1 cellular context compared by ENCODE assay signal in the genomic region with DNA sequence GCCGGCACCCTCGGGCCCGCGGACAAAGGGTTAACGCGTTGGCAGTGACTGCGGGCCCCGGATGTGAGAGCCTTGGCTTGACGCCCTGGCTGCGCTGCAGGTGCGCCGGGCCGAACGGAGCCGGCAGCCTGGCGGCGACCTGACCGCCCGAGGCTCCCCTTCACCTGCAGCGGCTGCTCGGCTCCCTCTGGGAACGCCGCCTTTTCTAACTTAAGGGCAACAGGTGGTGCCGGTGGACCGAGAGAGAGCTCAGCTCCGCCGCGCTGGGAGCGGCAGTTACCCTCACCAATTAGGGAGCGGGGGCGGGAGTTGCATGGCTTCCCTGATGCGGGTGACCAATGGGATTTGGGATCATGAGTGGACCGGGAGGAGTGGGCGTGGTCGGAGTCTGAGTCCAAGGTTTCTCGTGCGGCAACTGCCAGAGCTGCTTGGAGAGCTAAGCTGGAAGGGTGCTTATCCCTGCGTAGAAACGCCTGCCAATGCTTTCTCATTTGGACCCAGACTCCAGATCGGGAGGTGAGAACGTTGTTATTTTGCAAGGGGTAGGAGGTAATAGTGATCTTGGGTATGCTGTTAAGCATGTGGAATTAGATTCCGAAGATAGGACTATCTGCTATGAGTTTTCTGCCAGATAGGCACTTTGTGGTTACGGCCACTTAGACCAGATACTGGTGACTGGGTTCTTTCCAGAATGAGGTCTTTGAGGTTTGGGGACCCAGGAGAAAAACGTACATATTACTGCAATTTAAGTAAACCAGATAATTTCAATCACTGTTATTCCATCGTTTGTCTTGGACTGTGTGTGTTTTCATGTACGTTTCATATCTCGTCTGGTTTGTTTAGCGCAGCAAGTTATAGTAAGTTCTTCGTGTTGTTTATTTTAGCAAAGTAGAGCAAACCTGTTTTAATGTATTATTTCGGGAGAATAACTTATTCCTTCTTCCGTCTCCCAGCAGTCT.
A peak's percentile ranks its signal among the peaks of the same experiment; 100 is the strongest.
TF ChIP-seq lines count a peak whose summit lies in the region.

TSS of gene ARL4A (plus strand) at position 421 of the 959 bp plus-strand sequence. CDS start 622 bp downstream, outside the sequence.

TF ChIP-seq in HepG2, 621 proteins besides CTCF, POLR2A, EP300 and RAD21 (continued from another document and continues in another):
- TF ChIP-seq, protein P1, sequence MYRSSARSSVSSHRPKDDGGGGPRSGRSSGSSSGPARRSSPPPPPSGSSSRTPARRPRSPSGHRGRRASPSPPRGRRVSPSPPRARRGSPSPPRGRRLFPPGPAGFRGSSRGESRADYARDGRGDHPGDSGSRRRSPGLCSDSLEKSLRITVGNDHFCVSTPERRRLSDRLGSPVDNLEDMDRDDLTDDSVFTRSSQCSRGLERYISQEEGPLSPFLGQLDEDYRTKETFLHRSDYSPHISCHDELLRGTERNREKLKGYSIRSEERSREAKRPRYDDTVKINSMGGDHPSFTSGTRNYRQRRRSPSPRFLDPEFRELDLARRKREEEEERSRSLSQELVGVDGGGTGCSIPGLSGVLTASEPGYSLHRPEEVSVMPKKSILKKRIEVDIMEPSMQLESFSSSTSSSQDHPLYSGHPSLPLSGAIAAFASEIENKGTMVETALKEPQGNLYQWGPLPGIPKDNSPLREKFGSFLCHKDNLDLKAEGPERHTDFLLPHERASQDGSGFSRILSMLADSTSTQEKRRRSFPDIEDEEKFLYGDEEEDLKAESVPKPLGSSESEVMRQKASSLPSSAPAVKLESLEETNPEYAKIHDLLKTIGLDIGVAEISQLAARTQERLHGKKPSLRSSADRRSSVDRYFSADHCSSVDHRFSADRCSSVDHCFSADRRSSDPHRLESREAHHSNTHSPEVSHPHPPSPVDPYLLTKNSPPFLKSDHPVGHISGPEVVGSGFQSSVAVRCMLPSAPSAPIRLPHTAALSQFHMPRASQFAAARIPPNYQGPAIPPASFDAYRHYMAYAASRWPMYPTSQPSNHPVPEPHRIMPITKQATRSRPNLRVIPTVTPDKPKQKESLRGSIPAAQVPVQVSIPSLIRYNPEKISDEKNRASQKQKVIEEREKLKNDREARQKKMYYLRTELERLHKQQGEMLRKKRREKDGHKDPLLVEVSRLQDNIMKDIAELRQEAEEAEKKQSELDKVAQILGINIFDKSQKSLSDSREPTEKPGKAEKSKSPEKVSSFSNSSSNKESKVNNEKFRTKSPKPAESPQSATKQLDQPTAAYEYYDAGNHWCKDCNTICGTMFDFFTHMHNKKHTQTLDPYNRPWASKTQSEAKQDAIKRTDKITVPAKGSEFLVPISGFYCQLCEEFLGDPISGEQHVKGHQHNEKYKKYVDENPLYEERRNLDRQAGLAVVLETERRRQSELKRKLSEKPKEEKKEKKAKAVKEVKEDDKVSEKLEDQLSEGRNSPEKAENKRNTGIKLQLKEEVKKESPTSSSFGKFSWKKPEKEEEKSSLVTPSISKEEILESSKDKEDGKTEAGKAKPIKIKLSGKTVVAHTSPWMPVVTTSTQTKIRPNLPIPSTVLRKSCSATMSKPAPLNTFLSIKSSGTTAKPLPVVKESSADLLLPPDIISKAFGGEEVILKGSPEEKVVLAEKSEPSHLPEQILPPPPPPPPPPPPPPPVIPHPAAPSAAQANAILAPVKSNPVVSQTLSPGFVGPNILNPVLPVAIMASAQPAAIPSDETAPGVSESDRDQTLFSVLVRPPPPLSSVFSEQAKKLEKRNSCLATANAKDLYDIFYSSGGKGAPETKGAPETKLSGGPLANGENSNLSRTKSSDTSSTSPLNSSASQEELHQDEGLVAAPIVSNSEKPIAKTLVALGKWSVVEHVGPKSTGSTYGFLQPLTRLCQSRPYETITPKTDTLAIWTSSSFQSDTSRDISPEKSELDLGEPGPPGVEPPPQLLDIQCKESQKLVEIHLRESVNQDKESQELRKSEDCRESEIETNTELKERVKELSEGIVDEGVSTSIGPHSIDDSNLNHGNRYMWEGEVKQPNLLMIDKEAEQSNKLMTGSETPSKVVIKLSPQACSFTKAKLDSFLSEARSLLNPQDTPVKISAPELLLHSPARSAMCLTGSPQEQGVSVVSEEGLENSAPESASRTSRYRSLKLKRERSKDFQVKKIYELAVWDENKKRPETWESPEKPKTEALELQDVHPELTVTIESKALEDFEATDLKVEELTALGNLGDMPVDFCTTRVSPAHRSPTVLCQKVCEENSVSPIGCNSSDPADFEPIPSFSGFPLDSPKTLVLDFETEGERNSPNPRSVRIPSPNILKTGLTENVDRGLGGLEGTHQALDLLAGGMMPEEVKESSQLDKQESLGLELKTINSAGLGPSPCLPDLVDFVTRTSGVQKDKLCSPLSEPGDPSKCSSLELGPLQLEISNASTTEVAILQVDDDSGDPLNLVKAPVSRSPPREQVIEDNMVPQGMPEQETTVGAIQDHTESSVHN (CRISPR knock-in tag; IDR thresholded peaks at IDR 0.05) = no peak
- no peak for TF ChIP-seq MED13 (CRISPR knock-in tag; IDR thresholded peaks at IDR 0.05)
- TF ChIP-seq AGO2 (optimal IDR thresholded peaks at IDR 0.05; ENCODE audit: low read depth, low read length) = peak; percentile 82
- no peak for TF ChIP-seq ZKSCAN5 (CRISPR knock-in tag; IDR thresholded peaks at IDR 0.05)
- TF ChIP-seq THAP7 (CRISPR knock-in tag; IDR thresholded peaks at IDR 0.05) = no peak
- no peak for TF ChIP-seq ZNF746 (CRISPR knock-in tag; IDR thresholded peaks at IDR 0.05)
- TF ChIP-seq, protein P2, sequence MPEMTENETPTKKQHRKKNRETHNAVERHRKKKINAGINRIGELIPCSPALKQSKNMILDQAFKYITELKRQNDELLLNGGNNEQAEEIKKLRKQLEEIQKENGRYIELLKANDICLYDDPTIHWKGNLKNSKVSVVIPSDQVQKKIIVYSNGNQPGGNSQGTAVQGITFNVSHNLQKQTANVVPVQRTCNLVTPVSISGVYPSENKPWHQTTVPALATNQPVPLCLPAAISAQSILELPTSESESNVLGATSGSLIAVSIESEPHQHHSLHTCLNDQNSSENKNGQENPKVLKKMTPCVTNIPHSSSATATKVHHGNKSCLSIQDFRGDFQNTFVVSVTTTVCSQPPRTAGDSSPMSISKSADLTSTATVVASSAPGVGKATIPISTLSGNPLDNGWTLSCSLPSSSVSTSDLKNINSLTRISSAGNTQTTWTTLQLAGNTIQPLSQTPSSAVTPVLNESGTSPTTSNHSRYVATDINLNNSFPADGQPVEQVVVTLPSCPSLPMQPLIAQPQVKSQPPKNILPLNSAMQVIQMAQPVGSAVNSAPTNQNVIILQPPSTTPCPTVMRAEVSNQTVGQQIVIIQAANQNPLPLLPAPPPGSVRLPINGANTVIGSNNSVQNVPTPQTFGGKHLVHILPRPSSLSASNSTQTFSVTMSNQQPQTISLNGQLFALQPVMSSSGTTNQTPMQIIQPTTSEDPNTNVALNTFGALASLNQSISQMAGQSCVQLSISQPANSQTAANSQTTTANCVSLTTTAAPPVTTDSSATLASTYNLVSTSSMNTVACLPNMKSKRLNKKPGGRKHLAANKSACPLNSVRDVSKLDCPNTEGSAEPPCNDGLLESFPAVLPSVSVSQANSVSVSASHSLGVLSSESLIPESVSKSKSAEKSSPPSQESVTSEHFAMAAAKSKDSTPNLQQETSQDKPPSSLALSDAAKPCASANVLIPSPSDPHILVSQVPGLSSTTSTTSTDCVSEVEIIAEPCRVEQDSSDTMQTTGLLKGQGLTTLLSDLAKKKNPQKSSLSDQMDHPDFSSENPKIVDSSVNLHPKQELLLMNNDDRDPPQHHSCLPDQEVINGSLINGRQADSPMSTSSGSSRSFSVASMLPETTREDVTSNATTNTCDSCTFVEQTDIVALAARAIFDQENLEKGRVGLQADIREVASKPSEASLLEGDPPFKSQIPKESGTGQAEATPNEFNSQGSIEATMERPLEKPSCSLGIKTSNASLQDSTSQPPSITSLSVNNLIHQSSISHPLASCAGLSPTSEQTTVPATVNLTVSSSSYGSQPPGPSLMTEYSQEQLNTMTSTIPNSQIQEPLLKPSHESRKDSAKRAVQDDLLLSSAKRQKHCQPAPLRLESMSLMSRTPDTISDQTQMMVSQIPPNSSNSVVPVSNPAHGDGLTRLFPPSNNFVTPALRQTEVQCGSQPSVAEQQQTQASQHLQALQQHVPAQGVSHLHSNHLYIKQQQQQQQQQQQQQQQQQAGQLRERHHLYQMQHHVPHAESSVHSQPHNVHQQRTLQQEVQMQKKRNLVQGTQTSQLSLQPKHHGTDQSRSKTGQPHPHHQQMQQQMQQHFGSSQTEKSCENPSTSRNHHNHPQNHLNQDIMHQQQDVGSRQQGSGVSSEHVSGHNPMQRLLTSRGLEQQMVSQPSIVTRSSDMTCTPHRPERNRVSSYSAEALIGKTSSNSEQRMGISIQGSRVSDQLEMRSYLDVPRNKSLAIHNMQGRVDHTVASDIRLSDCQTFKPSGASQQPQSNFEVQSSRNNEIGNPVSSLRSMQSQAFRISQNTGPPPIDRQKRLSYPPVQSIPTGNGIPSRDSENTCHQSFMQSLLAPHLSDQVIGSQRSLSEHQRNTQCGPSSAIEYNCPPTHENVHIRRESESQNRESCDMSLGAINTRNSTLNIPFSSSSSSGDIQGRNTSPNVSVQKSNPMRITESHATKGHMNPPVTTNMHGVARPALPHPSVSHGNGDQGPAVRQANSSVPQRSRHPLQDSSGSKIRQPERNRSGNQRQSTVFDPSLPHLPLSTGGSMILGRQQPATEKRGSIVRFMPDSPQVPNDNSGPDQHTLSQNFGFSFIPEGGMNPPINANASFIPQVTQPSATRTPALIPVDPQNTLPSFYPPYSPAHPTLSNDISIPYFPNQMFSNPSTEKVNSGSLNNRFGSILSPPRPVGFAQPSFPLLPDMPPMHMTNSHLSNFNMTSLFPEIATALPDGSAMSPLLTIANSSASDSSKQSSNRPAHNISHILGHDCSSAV (CRISPR knock-in tag; IDR thresholded peaks at IDR 0.05; ENCODE audit: borderline replicate concordance) = 0 out of 2 replicates have a peak, but pooled peaks have one; percentile 63
- TF ChIP-seq ERF (CRISPR knock-in tag; IDR thresholded peaks at IDR 0.05) = peak; percentile 55; the same call in 1 of the 2 replicates
- no peak for TF ChIP-seq ZNF501 (CRISPR knock-in tag; IDR thresholded peaks at IDR 0.05)
- TF ChIP-seq, protein P3, sequence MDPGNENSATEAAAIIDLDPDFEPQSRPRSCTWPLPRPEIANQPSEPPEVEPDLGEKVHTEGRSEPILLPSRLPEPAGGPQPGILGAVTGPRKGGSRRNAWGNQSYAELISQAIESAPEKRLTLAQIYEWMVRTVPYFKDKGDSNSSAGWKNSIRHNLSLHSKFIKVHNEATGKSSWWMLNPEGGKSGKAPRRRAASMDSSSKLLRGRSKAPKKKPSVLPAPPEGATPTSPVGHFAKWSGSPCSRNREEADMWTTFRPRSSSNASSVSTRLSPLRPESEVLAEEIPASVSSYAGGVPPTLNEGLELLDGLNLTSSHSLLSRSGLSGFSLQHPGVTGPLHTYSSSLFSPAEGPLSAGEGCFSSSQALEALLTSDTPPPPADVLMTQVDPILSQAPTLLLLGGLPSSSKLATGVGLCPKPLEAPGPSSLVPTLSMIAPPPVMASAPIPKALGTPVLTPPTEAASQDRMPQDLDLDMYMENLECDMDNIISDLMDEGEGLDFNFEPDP (CRISPR knock-in tag; conservative IDR thresholded peaks at IDR 0.05) = no peak
- no peak; the same call in 1 of the 2 replicates for TF ChIP-seq SPEN (CRISPR knock-in tag; IDR thresholded peaks at IDR 0.05; ENCODE audit: low read depth)
- TF ChIP-seq PTBP1 (IDR thresholded peaks at IDR 0.05; ENCODE audit: low read depth, low read length, poor library complexity, severe bottlenecking) = no peak
- TF ChIP-seq ZNF432 (CRISPR knock-in tag; IDR thresholded peaks at IDR 0.05; ENCODE audit: borderline replicate concordance) = no peak
- TF ChIP-seq ZNF431 (CRISPR knock-in tag; IDR thresholded peaks at IDR 0.05; ENCODE audit: borderline replicate concordance, low read depth) = peak; percentile 41; the same call in 1 of the 2 replicates
- no peak for TF ChIP-seq TP53 (CRISPR knock-in tag; conservative IDR thresholded peaks at IDR 0.05)
- peak; percentile 91 for TF ChIP-seq ZFP91 (CRISPR knock-in tag; IDR thresholded peaks at IDR 0.05; ENCODE audit: borderline replicate concordance)
- TF ChIP-seq, protein P4, sequence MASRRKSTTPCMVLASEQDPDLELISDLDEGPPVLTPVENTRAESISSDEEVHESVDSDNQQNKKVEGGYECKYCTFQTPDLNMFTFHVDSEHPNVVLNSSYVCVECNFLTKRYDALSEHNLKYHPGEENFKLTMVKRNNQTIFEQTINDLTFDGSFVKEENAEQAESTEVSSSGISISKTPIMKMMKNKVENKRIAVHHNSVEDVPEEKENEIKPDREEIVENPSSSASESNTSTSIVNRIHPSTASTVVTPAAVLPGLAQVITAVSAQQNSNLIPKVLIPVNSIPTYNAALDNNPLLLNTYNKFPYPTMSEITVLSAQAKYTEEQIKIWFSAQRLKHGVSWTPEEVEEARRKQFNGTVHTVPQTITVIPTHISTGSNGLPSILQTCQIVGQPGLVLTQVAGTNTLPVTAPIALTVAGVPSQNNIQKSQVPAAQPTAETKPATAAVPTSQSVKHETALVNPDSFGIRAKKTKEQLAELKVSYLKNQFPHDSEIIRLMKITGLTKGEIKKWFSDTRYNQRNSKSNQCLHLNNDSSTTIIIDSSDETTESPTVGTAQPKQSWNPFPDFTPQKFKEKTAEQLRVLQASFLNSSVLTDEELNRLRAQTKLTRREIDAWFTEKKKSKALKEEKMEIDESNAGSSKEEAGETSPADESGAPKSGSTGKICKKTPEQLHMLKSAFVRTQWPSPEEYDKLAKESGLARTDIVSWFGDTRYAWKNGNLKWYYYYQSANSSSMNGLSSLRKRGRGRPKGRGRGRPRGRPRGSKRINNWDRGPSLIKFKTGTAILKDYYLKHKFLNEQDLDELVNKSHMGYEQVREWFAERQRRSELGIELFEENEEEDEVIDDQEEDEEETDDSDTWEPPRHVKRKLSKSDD (CRISPR knock-in tag; IDR thresholded peaks at IDR 0.05; ENCODE audit: low read depth) = no peak
